In the genomic region with DNA sequence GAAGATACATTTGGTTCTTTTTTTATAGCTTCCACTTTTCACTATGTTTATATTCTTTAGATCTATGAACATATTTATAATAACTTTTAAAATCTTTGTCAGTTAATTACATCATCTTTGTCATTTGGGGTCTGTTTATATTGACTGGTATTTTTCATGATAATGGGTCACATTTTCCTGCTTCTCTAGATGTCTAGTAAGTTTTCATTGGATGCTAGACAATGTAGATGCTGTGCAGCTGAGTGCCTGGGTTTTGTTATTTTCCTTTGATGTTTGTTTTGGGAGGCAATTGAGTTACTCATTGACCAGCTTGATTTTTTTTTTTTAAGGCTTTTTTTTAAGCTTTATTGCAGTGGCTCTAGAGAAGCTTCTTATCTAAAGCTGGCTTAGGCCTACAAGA, we compare ENCODE assay signal across 1 cellular context.
TF ChIP-seq lines count a peak whose summit lies in the region.

No MANE protein-coding gene starts in this region.

TF ChIP-seq in HepG2, 621 proteins besides CTCF, POLR2A, EP300 and RAD21 (continued from another document):
- TF ChIP-seq SOX13 (IDR thresholded peaks at IDR 0.05): no peak
- peak in 1 of 2 experiments; percentile 62; a peak in 2 of 4 replicates for TF ChIP-seq SOX13 (CRISPR knock-in tag; conservative IDR thresholded peaks at IDR 0.05 in 1 of 2, IDR thresholded peaks at IDR 0.05 in 1 of 2)
- TF ChIP-seq, protein P1, sequence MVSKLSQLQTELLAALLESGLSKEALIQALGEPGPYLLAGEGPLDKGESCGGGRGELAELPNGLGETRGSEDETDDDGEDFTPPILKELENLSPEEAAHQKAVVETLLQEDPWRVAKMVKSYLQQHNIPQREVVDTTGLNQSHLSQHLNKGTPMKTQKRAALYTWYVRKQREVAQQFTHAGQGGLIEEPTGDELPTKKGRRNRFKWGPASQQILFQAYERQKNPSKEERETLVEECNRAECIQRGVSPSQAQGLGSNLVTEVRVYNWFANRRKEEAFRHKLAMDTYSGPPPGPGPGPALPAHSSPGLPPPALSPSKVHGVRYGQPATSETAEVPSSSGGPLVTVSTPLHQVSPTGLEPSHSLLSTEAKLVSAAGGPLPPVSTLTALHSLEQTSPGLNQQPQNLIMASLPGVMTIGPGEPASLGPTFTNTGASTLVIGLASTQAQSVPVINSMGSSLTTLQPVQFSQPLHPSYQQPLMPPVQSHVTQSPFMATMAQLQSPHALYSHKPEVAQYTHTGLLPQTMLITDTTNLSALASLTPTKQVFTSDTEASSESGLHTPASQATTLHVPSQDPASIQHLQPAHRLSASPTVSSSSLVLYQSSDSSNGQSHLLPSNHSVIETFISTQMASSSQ (IDR thresholded peaks at IDR 0.05; ENCODE audit: low read depth): peak; percentile 40; the same call in 1 of the 2 replicates
- TF ChIP-seq, protein P1 (CRISPR knock-in tag; IDR thresholded peaks at IDR 0.05; ENCODE audit: borderline replicate concordance): no peak; the same call in 1 of the 2 replicates
- TF ChIP-seq NR2F2 (IDR thresholded peaks at IDR 0.05; ENCODE audit: borderline replicate concordance, low read depth): no peak
- peak; percentile 18; the same call in 1 of the 2 replicates for TF ChIP-seq SOX5 (CRISPR knock-in tag; IDR thresholded peaks at IDR 0.05; ENCODE audit: borderline replicate concordance)
- TF ChIP-seq, protein P2, sequence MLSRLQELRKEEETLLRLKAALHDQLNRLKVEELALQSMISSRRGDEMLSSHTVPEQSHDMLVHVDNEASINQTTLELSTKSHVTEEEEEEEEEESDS (CRISPR knock-in tag; IDR thresholded peaks at IDR 0.05; ENCODE audit: borderline replicate concordance): no peak
- no peak for TF ChIP-seq POLR2AphosphoS2 (IDR thresholded peaks at IDR 0.05; ENCODE audit: low read depth, low read length)
- TF ChIP-seq NFKB2 (CRISPR knock-in tag; IDR thresholded peaks at IDR 0.05; ENCODE audit: borderline replicate concordance): no peak
- TF ChIP-seq, protein P3, sequence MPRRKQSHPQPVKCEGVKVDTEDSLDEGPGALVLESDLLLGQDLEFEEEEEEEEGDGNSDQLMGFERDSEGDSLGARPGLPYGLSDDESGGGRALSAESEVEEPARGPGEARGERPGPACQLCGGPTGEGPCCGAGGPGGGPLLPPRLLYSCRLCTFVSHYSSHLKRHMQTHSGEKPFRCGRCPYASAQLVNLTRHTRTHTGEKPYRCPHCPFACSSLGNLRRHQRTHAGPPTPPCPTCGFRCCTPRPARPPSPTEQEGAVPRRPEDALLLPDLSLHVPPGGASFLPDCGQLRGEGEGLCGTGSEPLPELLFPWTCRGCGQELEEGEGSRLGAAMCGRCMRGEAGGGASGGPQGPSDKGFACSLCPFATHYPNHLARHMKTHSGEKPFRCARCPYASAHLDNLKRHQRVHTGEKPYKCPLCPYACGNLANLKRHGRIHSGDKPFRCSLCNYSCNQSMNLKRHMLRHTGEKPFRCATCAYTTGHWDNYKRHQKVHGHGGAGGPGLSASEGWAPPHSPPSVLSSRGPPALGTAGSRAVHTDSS (CRISPR knock-in tag; conservative IDR thresholded peaks at IDR 0.05): no peak
- TF ChIP-seq ZSCAN12 (CRISPR knock-in tag; IDR thresholded peaks at IDR 0.05): no peak
- TF ChIP-seq, protein P4, sequence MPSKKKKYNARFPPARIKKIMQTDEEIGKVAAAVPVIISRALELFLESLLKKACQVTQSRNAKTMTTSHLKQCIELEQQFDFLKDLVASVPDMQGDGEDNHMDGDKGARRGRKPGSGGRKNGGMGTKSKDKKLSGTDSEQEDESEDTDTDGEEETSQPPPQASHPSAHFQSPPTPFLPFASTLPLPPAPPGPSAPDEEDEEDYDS (CRISPR knock-in tag; IDR thresholded peaks at IDR 0.05): no peak
